19 cellular contexts compared by ENCODE assay signal in genomic region chr12:33794954-33795353, GRCh38.
DNase-seq lines count a peak whose midpoint lies in the region; ATAC-seq, FAIRE-seq and TF ChIP-seq lines count a peak whose summit lies in the region.
"Had no signal": no experiment of that assay in that cellular context is flagged by ENCODE, and none has a peak within 500 bp of the region (broad histone marks: within the 10 kb centered on the region; RNA-seq: fewer than 3 reads in every experiment).

No MANE protein-coding gene starts in this region.

- H3K9me3 ChIP-seq in astrocyte (ENCODE audit: insufficient read depth, low read depth, low read length) (no peaks in the 10 kb centered on the region), neural cell (ENCODE audit: low read length) (no peaks in the 10 kb centered on the region)

- peak; percentile 2 for DNase-seq in NCI-H1105 treated with DMSO at 0.1 percent for 48 hours (lab: John Stamatoyannopoulos, UW)
- DNase-seq in NCI-H1105 (lab: John Stamatoyannopoulos, UW) = no peak
- no peak for DNase-seq in astrocyte (ENCODE audit: low read depth)
- no peak for DNase-seq in iPS-NIHi7 (ENCODE audit: extremely low spot score)
- DNase-seq: CD8-positive, alpha-beta T cell; COR-L47; DMS153; DMS79 treated with DMSO at 0.1 percent for 48 hours; EL; HCEC 1CT had no signal

- peak overlapping the region; percentile 79 for H3K27ac Mint-ChIP-seq in astrocyte (ENCODE audit: unreplicated experiment)
- H3K27ac Mint-ChIP-seq: CD14-positive monocyte; CD8-positive, alpha-beta T cell had no signal

- H3K79me2 ChIP-seq in astrocyte (ENCODE audit: insufficient read depth, low read length) (no peaks in the 10 kb centered on the region), neural cell (replicated peaks; ENCODE audit: insufficient read depth, low read length) (no peaks in the 10 kb centered on the region)

- no peaks in the 10 kb centered on the region for H3K36me3 Mint-ChIP-seq in astrocyte (ENCODE audit: low read depth, unreplicated experiment)
- H3K36me3 Mint-ChIP-seq: CD14-positive monocyte; CD8-positive, alpha-beta T cell had no signal

- H3K4me3 ChIP-seq in astrocyte (ENCODE audit: insufficient read depth, low read depth, low read length) (no peak overlapping the region), neural cell (ENCODE audit: low read length) (no peak overlapping the region)

- no peak overlapping the region for H2AFZ ChIP-seq in astrocyte (ENCODE audit: low read depth, low read length)
- H2AFZ ChIP-seq in neural cell (ENCODE audit: low read depth, low read length) = no peak overlapping the region

- no peaks in the 10 kb centered on the region for H4K20me1 ChIP-seq in astrocyte (ENCODE audit: insufficient read depth, low read length)
- no peaks in the 10 kb centered on the region for H4K20me1 ChIP-seq in neural cell (ENCODE audit: insufficient read depth)

- ATAC-seq in HG02970 (IDR thresholded peaks at IDR 0.05; ENCODE audit: low FRiP score, unreplicated experiment) = no peak
- ATAC-seq in GM21529 (IDR thresholded peaks at IDR 0.05; ENCODE audit: unreplicated experiment) = no peak
- ATAC-seq: CD8-positive, alpha-beta T cell; HepG2 had no signal

- H3K4me3 Mint-ChIP-seq in astrocyte (ENCODE audit: unreplicated experiment) = no peak overlapping the region
- H3K4me3 Mint-ChIP-seq: CD14-positive monocyte; CD8-positive, alpha-beta T cell had no signal

- peaks cover 16% of the 10 kb centered on the region for H3K9me3 Mint-ChIP-seq in astrocyte (ENCODE audit: unreplicated experiment)

- no peak overlapping the region for H3K4me2 ChIP-seq in astrocyte (ENCODE audit: low read length)
- H3K4me2 ChIP-seq in neural cell (ENCODE audit: low read length) = no peak overlapping the region

- no peak for TF ChIP-seq RAD21 in neural cell (conservative IDR thresholded peaks at IDR 0.05)

- no peaks in the 10 kb centered on the region for H3K36me3 ChIP-seq in astrocyte (ENCODE audit: insufficient read depth, low read length)
- H3K36me3 ChIP-seq in neural cell (ENCODE audit: insufficient read depth, low read length) = no peaks in the 10 kb centered on the region

- no peak for TF ChIP-seq EP300 in neural cell (conservative IDR thresholded peaks at IDR 0.05; ENCODE audit: poor library complexity, severe bottlenecking)

- H3F3A ChIP-seq in neural cell (ENCODE audit: insufficient read depth, low read length, poor library complexity, severe bottlenecking) = no peaks in the 10 kb centered on the region

- TF ChIP-seq CTCF in astrocyte (IDR thresholded peaks at IDR 0.05; ENCODE audit: insufficient read depth, low read depth, low read length) (no peak), neural cell (IDR thresholded peaks at IDR 0.05; ENCODE audit: poor library complexity, severe bottlenecking) (no peak)

- peaks cover 16% of the 10 kb centered on the region for H3K4me1 Mint-ChIP-seq in astrocyte (ENCODE audit: low read depth, unreplicated experiment)
- H3K4me1 Mint-ChIP-seq: CD14-positive monocyte had no signal

- no peak for FAIRE-seq in astrocyte (lab: Jason Lieb, UNC)
- FAIRE-seq: D721Med, G401.6, GM12891, HepG2 had no signal

- H3K9ac ChIP-seq in astrocyte (ENCODE audit: low read length) (no peak overlapping the region), neural cell (ENCODE audit: low read length) (no peak overlapping the region)

- H3K27ac ChIP-seq in astrocyte (ENCODE audit: low read depth, low read length) = no peak overlapping the region
- peak overlapping the region; percentile 14 for H3K27ac ChIP-seq in neural cell (ENCODE audit: low read length)
- H3K27ac ChIP-seq: 22Rv1 had no signal

- H3K27me3 Mint-ChIP-seq in astrocyte (ENCODE audit: low read depth, unreplicated experiment) = no peaks in the 10 kb centered on the region

- H3K4me1 ChIP-seq in astrocyte (ENCODE audit: insufficient read depth, low read length) = no peaks in the 10 kb centered on the region

- no peaks in the 10 kb centered on the region for H3K27me3 ChIP-seq in astrocyte (ENCODE audit: insufficient read depth, low read length)
- H3K27me3 ChIP-seq in neural cell (ENCODE audit: insufficient read depth, low read depth, low read length) = no peaks in the 10 kb centered on the region

- no peaks in the 10 kb centered on the region for H3K9me2 ChIP-seq in neural cell (ENCODE audit: insufficient read depth, low read length)

TF ChIP-seq in neural cell, 6 proteins besides CTCF, POLR2A, EP300 and RAD21:
- TF ChIP-seq EZH2 (IDR thresholded peaks at IDR 0.05; ENCODE audit: borderline replicate concordance, insufficient read depth, low read length, poor library complexity, severe bottlenecking) = no peak
- no peak for TF ChIP-seq SMC3 (conservative IDR thresholded peaks at IDR 0.05; ENCODE audit: poor library complexity)
- TF ChIP-seq MXI1 (conservative IDR thresholded peaks at IDR 0.05; ENCODE audit: poor library complexity, severe bottlenecking) = no peak
- no peak for TF ChIP-seq TAF1 (IDR thresholded peaks at IDR 0.05; ENCODE audit: low read depth)
- TF ChIP-seq POLR2AphosphoS5 (IDR thresholded peaks at IDR 0.05) = no peak
- no peak for TF ChIP-seq REST (IDR thresholded peaks at IDR 0.05; ENCODE audit: borderline replicate concordance)
